ENCODE assay signal across 8 cellular contexts in genomic region chrX:136780738-136781137, GRCh38. TPM values are rescaled to one million over a fixed set of nuclear protein-coding genes. Genes with fewer than 3 reads are reported as not detected.
DNase-seq lines count a peak whose midpoint lies in the region; ATAC-seq and TF ChIP-seq lines count a peak whose summit lies in the region.

TSS of gene ARHGEF6 (minus strand) at chrX:136780932. CDS start at chrX:136780882, 50 bp downstream.

- H4K20me1 ChIP-seq in fibroblast of lung (ENCODE audit: control insufficient read depth, extremely low read depth, insufficient read depth, low read length): no peaks in the 10 kb centered on the region

- peak within 1 kb of the TSS; percentile 69 for H3K27ac ChIP-seq in CD4-positive, alpha-beta memory T cell (ENCODE audit: low read depth, low read length)
- H3K27ac ChIP-seq in fibroblast of lung (ENCODE audit: insufficient read depth, low read length): peak within 1 kb of the TSS; percentile 23

- peak within 1 kb of the TSS; percentile 86 to 95 (median 94) for H3K4me3 Mint-ChIP-seq in CD4-positive, alpha-beta memory T cell
- peak within 1 kb of the TSS; percentile 81 to 83 for H3K4me3 Mint-ChIP-seq in stimulated activated naive B cell treated with anti-CD40 and anti-IgM and Interleukin-4, amounts not matched to agents 10 μg/mL and 1 μg/mL and 100 μg/mL, for 72 hours

- H2AFZ ChIP-seq in fibroblast of lung (ENCODE audit: low read length): peak within 1 kb of the TSS; percentile 45

- H3K27me3 Mint-ChIP-seq in CD4-positive, alpha-beta memory T cell: no peaks in the 10 kb centered on the region
- H3K27me3 Mint-ChIP-seq in stimulated activated naive B cell treated with anti-CD40 and anti-IgM and Interleukin-4, amounts not matched to agents 10 μg/mL and 1 μg/mL and 100 μg/mL, for 72 hours: no peaks in the 10 kb centered on the region

- peak; percentile 58 for ATAC-seq in GM21723 (IDR thresholded peaks at IDR 0.05; ENCODE audit: unreplicated experiment)
- peak; percentile 48 to 52 for ATAC-seq in stimulated activated naive B cell treated with anti-CD40 and anti-IgM and Interleukin-4, amounts not matched to agents 10 μg/mL and 1 μg/mL and 100 μg/mL, for 72 hours (replicated peaks)

- no peaks in the 10 kb centered on the region for H3K27me3 ChIP-seq in CD4-positive, alpha-beta memory T cell (ENCODE audit: insufficient read depth, low read length)
- no peaks in the 10 kb centered on the region for H3K27me3 ChIP-seq in fibroblast of lung (ENCODE audit: control insufficient read depth, insufficient read depth, low read length)

- CTCF ChIA-PET in CD4-positive, alpha-beta memory T cell (lab: Charles Lee; ENCODE audit: partially characterized antibody): no interaction called here

- no peaks in the 10 kb centered on the region for H3K9me3 ChIP-seq in CD4-positive, alpha-beta memory T cell (ENCODE audit: control insufficient read depth in 1 of 2, low read length in 2 of 2)
- no peaks in the 10 kb centered on the region for H3K9me3 ChIP-seq in fibroblast of lung (ENCODE audit: control insufficient read depth, insufficient read depth, low read depth, low read length)

- TF ChIP-seq CTCF in fibroblast of lung (conservative IDR thresholded peaks at IDR 0.05 in 1 of 2, IDR thresholded peaks at IDR 0.05 in 1 of 2; ENCODE audit: low read depth in 1 of 2, low read length in 2 of 2): no peak

- H3K9me3 Mint-ChIP-seq in CD4-positive, alpha-beta memory T cell: peaks cover 0 to 1% (median 0%) of the 10 kb centered on the region in 8 donors
- H3K9me3 Mint-ChIP-seq in stimulated activated naive B cell treated with anti-CD40 and anti-IgM and Interleukin-4, amounts not matched to agents 10 μg/mL and 1 μg/mL and 100 μg/mL, for 72 hours: no peaks in the 10 kb centered on the region

- H3K4me1 Mint-ChIP-seq in CD4-positive, alpha-beta memory T cell: peaks cover 41 to 83% (median 52%) of the 10 kb centered on the region in 4 donors
- H3K4me1 Mint-ChIP-seq in stimulated activated naive B cell treated with anti-CD40 and anti-IgM and Interleukin-4, amounts not matched to agents 10 μg/mL and 1 μg/mL and 100 μg/mL, for 72 hours: peaks cover 25 to 38% of the 10 kb centered on the region in 2 donors

- peak within 1 kb of the TSS; percentile 72 for H3K4me2 ChIP-seq in fibroblast of lung (ENCODE audit: extremely low read depth, insufficient read depth, low read length)

- peaks cover 0 to 31% of the 10 kb centered on the region in 2 donors for H3K36me3 Mint-ChIP-seq in CD4-positive, alpha-beta memory T cell
- no peaks in the 10 kb centered on the region for H3K36me3 Mint-ChIP-seq in stimulated activated naive B cell treated with anti-CD40 and anti-IgM and Interleukin-4, amounts not matched to agents 10 μg/mL and 1 μg/mL and 100 μg/mL, for 72 hours

- intact Hi-C loops in CD4-positive, alpha-beta memory T cell (cut with micrococcal nuclease): loop anchor here (1.0 to 2.0 kb wide), 2 partner anchors 99 to 128 kb away; no protein-coding TSS in a partner anchor

- no peaks in the 10 kb centered on the region for H3K79me2 ChIP-seq in fibroblast of lung (ENCODE audit: control insufficient read depth, insufficient read depth, low read length)

- DNase-seq in CD4-positive, alpha-beta memory T cell: peak; percentile 40 to 53 (median 43)
- peak; percentile 24 for DNase-seq in SKM-1 treated with dmso at 0.1 percent for 144 hours (lab: John Stamatoyannopoulos, UW; ENCODE audit: unreplicated experiment)
- peak in 1 of 2 donors; percentile 9 for DNase-seq in fibroblast of lung (ENCODE audit: low read depth in 2 of 2)
- DNase-seq in stimulated activated naive B cell treated with anti-CD40 and anti-IgM and Interleukin-4, amounts not matched to agents 10 μg/mL and 1 μg/mL and 100 μg/mL, for 72 hours: no peak
- DNase-seq in SHP77 treated with DMSO at 0.1 percent for 48 hours (lab: John Stamatoyannopoulos, UW): no peak
- DNase-seq in NCI-H510A (lab: John Stamatoyannopoulos, UW): no peak
- no peak for DNase-seq in NCI-H2029 (lab: John Stamatoyannopoulos, UW)

- POLR2A ChIA-PET in CD4-positive, alpha-beta memory T cell (lab: Charles Lee; ENCODE audit: partially characterized antibody): interaction anchor here (1.7 to 5.3 kb wide), 4 partner anchors 14 to 172 kb away, joined by 5 to 68 read pairs (median 40); partner anchors contain the start of gene RBMX

- peak within 1 kb of the TSS; percentile 87 to 92 (median 90) for H3K27ac Mint-ChIP-seq in CD4-positive, alpha-beta memory T cell
- H3K27ac Mint-ChIP-seq in stimulated activated naive B cell treated with anti-CD40 and anti-IgM and Interleukin-4, amounts not matched to agents 10 μg/mL and 1 μg/mL and 100 μg/mL, for 72 hours: peak within 1 kb of the TSS; percentile 91

- H3K4me1 ChIP-seq in CD4-positive, alpha-beta memory T cell (ENCODE audit: insufficient read depth, low read length): peaks cover 58% of the 10 kb centered on the region
- no peaks in the 10 kb centered on the region for H3K4me1 ChIP-seq in fibroblast of lung (ENCODE audit: control insufficient read depth, extremely low read depth, insufficient read depth, low read length)

- H3K36me3 ChIP-seq in CD4-positive, alpha-beta memory T cell (ENCODE audit: insufficient read depth, low read length): no peaks in the 10 kb centered on the region
- no peaks in the 10 kb centered on the region for H3K36me3 ChIP-seq in fibroblast of lung (ENCODE audit: control insufficient read depth, insufficient read depth, low read length)

- peak within 1 kb of the TSS; percentile 23 for H3K9ac ChIP-seq in fibroblast of lung (ENCODE audit: insufficient read depth, low read length)

- H3K4me3 ChIP-seq in CD4-positive, alpha-beta memory T cell (ENCODE audit: low read length in 2 of 2): peak within 1 kb of the TSS; percentile 60 to 82
- peak within 1 kb of the TSS; percentile 16 to 52 (median 24) for H3K4me3 ChIP-seq in fibroblast of lung (replicated peaks in 1 of 4; ENCODE audit: control extremely low read depth in 1 of 4, insufficient read depth in 1 of 4, low read depth in 3 of 4, low read length in 4 of 4)

RNA-seq across cellular contexts. Expression of gene ARHGEF6, which starts in this region (rescaled TPM):
- 10 to 100 TPM; 81.3 to 83.4 TPM for total RNA-seq in CD4-positive, alpha-beta memory T cell
- polyA plus RNA-seq in CD4-positive, alpha-beta memory T cell: 10 to 100 TPM; 77.7 to 86.1 TPM
- 20.5 and 30.1 TPM in 2 replicates for total RNA-seq in fibroblast of lung
- 12.4 and 32.5 TPM in 2 replicates for polyA plus RNA-seq in fibroblast of lung
- polyA plus RNA-seq in fibroblast of lung (2012): 7.4 and 18.8 TPM in 2 replicates
- polyA minus RNA-seq in fibroblast of lung (ENCODE audit: low replicate concordance): 4.7 and 7.8 TPM in 2 replicates

Comparison
In these comparisons a context has a peak if more than half of its experiments do, and no peak if none do; other contexts are left out.
1. DNase-seq: peak in CD4-positive, alpha-beta memory T cell (5 of 5) and SKM-1 treated with dmso at 0.1 percent for 144 hours (single experiment); none in stimulated activated naive B cell treated with anti-CD40 and anti-IgM and Interleukin-4, amounts not matched to agents 10 μg/mL and 1 μg/mL and 100 μg/mL, for 72 hours (single experiment), SHP77 treated with DMSO at 0.1 percent for 48 hours (single experiment), NCI-H510A (single experiment) and NCI-H2029 (single experiment).